In the genomic region with DNA sequence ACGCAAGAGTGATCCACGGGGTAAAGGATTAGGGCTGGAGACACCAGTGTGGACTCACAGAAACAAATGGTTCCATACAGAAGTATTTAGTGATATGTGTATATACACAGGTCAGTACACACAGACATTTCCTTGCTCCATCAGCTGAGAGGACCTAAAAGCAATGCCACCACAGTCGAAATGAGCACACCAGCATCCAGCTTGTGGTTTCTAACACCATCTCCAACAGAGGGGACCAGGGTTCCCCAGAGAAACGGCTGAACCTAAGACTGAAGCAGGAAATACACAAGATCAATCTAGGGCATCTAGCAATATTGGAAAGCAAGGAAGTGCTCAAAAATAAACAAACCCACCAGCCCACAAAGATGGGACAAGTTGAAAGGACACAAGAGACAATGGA, we compare ENCODE assay signal across 15 cellular contexts. TPM values are rescaled to one million over a fixed set of nuclear protein-coding genes. Genes with fewer than 3 reads are reported as not detected.
DNase-seq lines count a peak whose midpoint lies in the region; ATAC-seq lines count a peak whose summit lies in the region.
"Had no signal": no experiment of that assay in that cellular context is flagged by ENCODE, and none has a peak within 500 bp of the region (broad histone marks: within the 10 kb centered on the region; RNA-seq: fewer than 3 reads in every experiment).

No MANE protein-coding gene starts in this region.

- no peaks in the 10 kb centered on the region for H3K36me3 ChIP-seq in effector memory CD4-positive, alpha-beta T cell (ENCODE audit: control insufficient read depth, insufficient read depth, low read length)
- H3K36me3 ChIP-seq: BE2C had no signal

- peak overlapping the region; percentile 40 to 44 for H3K27ac Mint-ChIP-seq in activated naive CD4-positive, alpha-beta T cell treated with anti-CD3 and anti-CD28 coated beads, Interleukin-2, amount 50 U/mL, for 72 hours
- H3K27ac Mint-ChIP-seq in activated naive CD4-positive, alpha-beta T cell treated with anti-CD3 and anti-CD28 coated beads for 36 hours: no peak overlapping the region
- peak overlapping the region; percentile 24 for H3K27ac Mint-ChIP-seq in activated T-helper 1 cell treated with anti-CD3 and anti-CD28 coated beads, Interleukin-12 subunit alpha, Interleukin-12 subunit beta, Interleukin-2, Interleukin-4 antibody, amounts not matched to agents 30 ng/mL and 10 ng/mL and 1 ng/mL, durations not matched to agents 14 hours and 24 hours and 36 hours
- H3K27ac Mint-ChIP-seq in immature natural killer cell: peak overlapping the region in 4 of 6 donors; percentile 32 to 72 (median 60)
- H3K27ac Mint-ChIP-seq: GM23338 had no signal

- CTCF ChIA-PET in activated naive CD4-positive, alpha-beta T cell treated with anti-CD3 and anti-CD28 coated beads for 36 hours (lab: Charles Lee): interaction anchor here (2.7 kb wide), 1 partner anchor 8 kb away, joined by 10 read pairs; a partner anchor contains a TSS

- peaks cover 0 to 5% of the 10 kb centered on the region in 2 donors for H3K9me3 Mint-ChIP-seq in activated naive CD4-positive, alpha-beta T cell treated with anti-CD3 and anti-CD28 coated beads, Interleukin-2, amount 50 U/mL, for 72 hours
- H3K9me3 Mint-ChIP-seq in activated naive CD4-positive, alpha-beta T cell treated with anti-CD3 and anti-CD28 coated beads for 36 hours: no peaks in the 10 kb centered on the region
- peaks cover 7% of the 10 kb centered on the region for H3K9me3 Mint-ChIP-seq in activated T-helper 1 cell treated with anti-CD3 and anti-CD28 coated beads, Interleukin-12 subunit alpha, Interleukin-12 subunit beta, Interleukin-2, Interleukin-4 antibody, amounts not matched to agents 30 ng/mL and 10 ng/mL and 1 ng/mL, durations not matched to agents 14 hours and 24 hours and 36 hours
- no peaks in the 10 kb centered on the region for H3K9me3 Mint-ChIP-seq in immature natural killer cell
- H3K9me3 Mint-ChIP-seq: CD4-positive, alpha-beta memory T cell had no signal

- peaks cover 0 to 20% of the 10 kb centered on the region in 2 donors for H3K36me3 Mint-ChIP-seq in activated naive CD4-positive, alpha-beta T cell treated with anti-CD3 and anti-CD28 coated beads, Interleukin-2, amount 50 U/mL, for 72 hours
- no peaks in the 10 kb centered on the region for H3K36me3 Mint-ChIP-seq in activated naive CD4-positive, alpha-beta T cell treated with anti-CD3 and anti-CD28 coated beads for 36 hours (ENCODE audit: low read depth)
- H3K36me3 Mint-ChIP-seq in activated T-helper 1 cell treated with anti-CD3 and anti-CD28 coated beads, Interleukin-12 subunit alpha, Interleukin-12 subunit beta, Interleukin-2, Interleukin-4 antibody, amounts not matched to agents 30 ng/mL and 10 ng/mL and 1 ng/mL, durations not matched to agents 14 hours and 24 hours and 36 hours (ENCODE audit: low read depth): peaks cover 19% of the 10 kb centered on the region
- H3K36me3 Mint-ChIP-seq in immature natural killer cell: peaks cover 17 to 43% (median 27%) of the 10 kb centered on the region in 3 donors

- H3K27me3 ChIP-seq in effector memory CD4-positive, alpha-beta T cell (replicated peaks; ENCODE audit: control insufficient read depth, insufficient read depth, low read length, poor library complexity, severe bottlenecking): no peaks in the 10 kb centered on the region
- H3K27me3 ChIP-seq: BE2C had no signal

- DNase-seq in activated naive CD4-positive, alpha-beta T cell treated with anti-CD3 and anti-CD28 coated beads, Interleukin-2, amount 50 U/mL, for 72 hours (ENCODE audit: low spot score in 2 of 2): no peak
- no peak for DNase-seq in activated naive CD4-positive, alpha-beta T cell treated with anti-CD3 and anti-CD28 coated beads for 36 hours
- DNase-seq in activated T-helper 1 cell treated with anti-CD3 and anti-CD28 coated beads, Interleukin-12 subunit alpha, Interleukin-12 subunit beta, Interleukin-2, Interleukin-4 antibody, amounts not matched to agents 30 ng/mL and 10 ng/mL and 1 ng/mL, durations not matched to agents 14 hours and 24 hours and 36 hours (ENCODE audit: low spot score): no peak
- no peak for DNase-seq in immature natural killer cell
- no peak for DNase-seq in activated gamma-delta T cell (lab: John Stamatoyannopoulos, UW)
- DNase-seq in effector memory CD4-positive, alpha-beta T cell: no peak
- DNase-seq: BE2C; CD4-positive, alpha-beta memory T cell; DMS79; H7 had no signal

- H3K27ac ChIP-seq in effector memory CD4-positive, alpha-beta T cell (ENCODE audit: insufficient read depth, low read length, poor library complexity, severe bottlenecking): no peak overlapping the region
- H3K27ac ChIP-seq: A549, C4-2B, HL-60 had no signal

- peaks cover 32% of the 10 kb centered on the region for H3K4me1 Mint-ChIP-seq in activated naive CD4-positive, alpha-beta T cell treated with anti-CD3 and anti-CD28 coated beads for 36 hours (ENCODE audit: low read depth)
- peaks cover 45% of the 10 kb centered on the region for H3K4me1 Mint-ChIP-seq in activated T-helper 1 cell treated with anti-CD3 and anti-CD28 coated beads, Interleukin-12 subunit alpha, Interleukin-12 subunit beta, Interleukin-2, Interleukin-4 antibody, amounts not matched to agents 30 ng/mL and 10 ng/mL and 1 ng/mL, durations not matched to agents 14 hours and 24 hours and 36 hours (ENCODE audit: low read depth)
- H3K4me1 Mint-ChIP-seq in immature natural killer cell: peaks cover 19 to 22% of the 10 kb centered on the region in 2 donors
- H3K4me1 Mint-ChIP-seq: GM23338 had no signal

- no peak overlapping the region for H3K4me3 Mint-ChIP-seq in activated naive CD4-positive, alpha-beta T cell treated with anti-CD3 and anti-CD28 coated beads for 36 hours
- H3K4me3 Mint-ChIP-seq in activated T-helper 1 cell treated with anti-CD3 and anti-CD28 coated beads, Interleukin-12 subunit alpha, Interleukin-12 subunit beta, Interleukin-2, Interleukin-4 antibody, amounts not matched to agents 30 ng/mL and 10 ng/mL and 1 ng/mL, durations not matched to agents 14 hours and 24 hours and 36 hours: no peak overlapping the region
- peak overlapping the region in 4 of 5 donors; percentile 18 to 56 (median 28) for H3K4me3 Mint-ChIP-seq in immature natural killer cell
- H3K4me3 Mint-ChIP-seq: GM23338 had no signal

- intact Hi-C loops in activated naive CD4-positive, alpha-beta T cell treated with anti-CD3 and anti-CD28 coated beads for 36 hours (cut with micrococcal nuclease): loop anchor here (2.0 kb wide), 1 partner anchor 94 kb away; a partner anchor contains a TSS
- intact Hi-C loops in activated T-helper 1 cell treated with anti-CD3 and anti-CD28 coated beads, Interleukin-12 subunit alpha, Interleukin-12 subunit beta, Interleukin-2, Interleukin-4 antibody, amounts not matched to agents 30 ng/mL and 10 ng/mL and 1 ng/mL, durations not matched to agents 14 hours and 24 hours and 36 hours (cut with micrococcal nuclease): loop anchor here (10.0 kb wide), 2 partner anchors 1044 to 1814 kb away; no protein-coding TSS in a partner anchor

- ATAC-seq in activated naive CD4-positive, alpha-beta T cell treated with anti-CD3 and anti-CD28 coated beads, Interleukin-2, amount 50 U/mL, for 72 hours: no peak
- ATAC-seq: A549, GM12878, GM23338 had no signal

- peaks cover 6% of the 10 kb centered on the region for H3K4me1 ChIP-seq in effector memory CD4-positive, alpha-beta T cell (ENCODE audit: control insufficient read depth, insufficient read depth, low read length, poor library complexity, severe bottlenecking)
- H3K4me1 ChIP-seq: A549, BE2C had no signal

- no peak overlapping the region for H3K4me3 ChIP-seq in effector memory CD4-positive, alpha-beta T cell (ENCODE audit: insufficient read depth, low read depth, low read length, poor library complexity, severe bottlenecking)
- H3K4me3 ChIP-seq: A549, GM12878, GM23338 had no signal

- no peaks in the 10 kb centered on the region for H3K9me3 ChIP-seq in effector memory CD4-positive, alpha-beta T cell (ENCODE audit: control insufficient read depth, low read length)
- H3K9me3 ChIP-seq: BE2C had no signal

- H3K27me3 Mint-ChIP-seq in activated naive CD4-positive, alpha-beta T cell treated with anti-CD3 and anti-CD28 coated beads for 36 hours (ENCODE audit: low read depth): no peaks in the 10 kb centered on the region
- no peaks in the 10 kb centered on the region for H3K27me3 Mint-ChIP-seq in activated T-helper 1 cell treated with anti-CD3 and anti-CD28 coated beads, Interleukin-12 subunit alpha, Interleukin-12 subunit beta, Interleukin-2, Interleukin-4 antibody, amounts not matched to agents 30 ng/mL and 10 ng/mL and 1 ng/mL, durations not matched to agents 14 hours and 24 hours and 36 hours (ENCODE audit: insufficient read depth)
- H3K27me3 Mint-ChIP-seq in immature natural killer cell (ENCODE audit: low read depth in 3 of 3): peaks cover 0 to 3% (median 0%) of the 10 kb centered on the region in 3 donors
- H3K27me3 Mint-ChIP-seq: CD4-positive, alpha-beta memory T cell had no signal

RNA-seq across cellular contexts. Expression of a gene that starts 7.6 kb away (rescaled TPM):
- total RNA-seq in activated naive CD4-positive, alpha-beta T cell treated with anti-CD3 and anti-CD28 coated beads, Interleukin-2, amount 50 U/mL, for 72 hours: 1 to 10 TPM in 1 of 2 donors, not detected in 1; 5.2 TPM
- total RNA-seq in activated naive CD4-positive, alpha-beta T cell treated with anti-CD3 and anti-CD28 coated beads for 36 hours: 1 to 10 TPM; 3.9 to 6.6 TPM
- total RNA-seq in activated T-helper 1 cell treated with anti-CD3 and anti-CD28 coated beads, Interleukin-12 subunit alpha, Interleukin-12 subunit beta, Interleukin-2, Interleukin-4 antibody, amounts not matched to agents 30 ng/mL and 10 ng/mL and 1 ng/mL, durations not matched to agents 14 hours and 24 hours and 36 hours: 4.0 and 7.2 TPM in 2 replicates
- 10 to 100 TPM; 10.4 to 13.0 (median 11.8) TPM for polyA plus RNA-seq in immature natural killer cell

Comparison
In these comparisons a context has a peak if more than half of its experiments do, and no peak if none do; other contexts are left out.
1. H3K4me3 Mint-ChIP-seq: peak in immature natural killer cell (4 of 5); none in activated naive CD4-positive, alpha-beta T cell treated with anti-CD3 and anti-CD28 coated beads for 36 hours (single experiment) and activated T-helper 1 cell treated with anti-CD3 and anti-CD28 coated beads, Interleukin-12 subunit alpha, Interleukin-12 subunit beta, Interleukin-2, Interleukin-4 antibody, amounts not matched to agents 30 ng/mL and 10 ng/mL and 1 ng/mL, durations not matched to agents 14 hours and 24 hours and 36 hours (single experiment).